Comparison of ENCODE assay signal across 22 cellular contexts in genomic region chr20:63187338-63188158, GRCh38. TPM values are rescaled to one million over a fixed set of nuclear protein-coding genes. Genes with fewer than 3 reads are reported as not detected.
"Had no signal": no experiment of that assay in that cellular context is flagged by ENCODE, and none has a peak within 500 bp of the region (broad histone marks: within the 10 kb centered on the region; RNA-seq: fewer than 3 reads in every experiment).

No MANE protein-coding gene starts in this region.

- H3K27ac ChIP-seq: epithelial cell of prostate, esophagus squamous epithelium, gastroesophageal sphincter, hepatocyte, parathyroid adenoma, psoas muscle, sigmoid colon, skin epidermis, thyroid gland had no signal

- H3K9me3 ChIP-seq: esophagus squamous epithelium, gastroesophageal sphincter, mucosa of descending colon, psoas muscle, sigmoid colon, thyroid gland had no signal

- H2AFZ ChIP-seq: hepatocyte, parathyroid adenoma had no signal

- H3K27me3 ChIP-seq: hepatocyte, thyroid gland had no signal

- H3K4me3 ChIP-seq: esophagus squamous epithelium, gastroesophageal sphincter, hepatocyte, mucosa of descending colon, psoas muscle, sigmoid colon, skin epidermis, thyroid gland had no signal

- H3K4me1 ChIP-seq: esophagus squamous epithelium, gastroesophageal sphincter, parathyroid adenoma, psoas muscle, sigmoid colon, thyroid gland had no signal

- ATAC-seq: effector memory CD8-positive, alpha-beta T cell; gastroesophageal sphincter; left lobe of liver; naive thymus-derived CD8-positive, alpha-beta T cell; psoas muscle had no signal

- H3K79me2 ChIP-seq: hepatocyte, parathyroid adenoma had no signal

- DNase-seq: effector memory CD8-positive, alpha-beta T cell; esophagus squamous epithelium; foreskin fibroblast; mammary epithelial cell; mucosa of descending colon; naive thymus-derived CD8-positive, alpha-beta T cell; occipital lobe; psoas muscle; sigmoid colon; stimulated activated CD4-positive, alpha-beta T cell treated with anti-CD3 and anti-CD28 coated beads, Interleukin-2, amount 100 ng/mL, for 24 hours; stimulated activated CD4-positive, alpha-beta T cell treated with anti-CD3 and anti-CD28 coated beads, Interleukin-4, amount 100 ng/mL, for 4 hours; stimulated activated naive CD4-positive, alpha-beta T cell treated with Interleukin-2 at 50 U/mL for 16 hours; thyroid gland had no signal

- H3K4me2 ChIP-seq: hepatocyte had no signal

- FAIRE-seq: islet of Langerhans, urothelium cell line had no signal

- H3K9ac ChIP-seq: parathyroid adenoma had no signal

- H3K36me3 ChIP-seq: esophagus squamous epithelium, gastroesophageal sphincter, sigmoid colon, thyroid gland had no signal

RNA-seq across cellular contexts. Expression of gene BIRC7, which starts 48.2 kb away (rescaled TPM):
- total RNA-seq: gastroesophageal sphincter; left lobe of liver; mammary epithelial cell; naive thymus-derived CD8-positive, alpha-beta T cell; occipital lobe; psoas muscle; thyroid gland had no signal
- polyA plus RNA-seq: mammary epithelial cell, neural cell had no signal
